Comparison of ENCODE assay signal across 9 cellular contexts in the genomic region with DNA sequence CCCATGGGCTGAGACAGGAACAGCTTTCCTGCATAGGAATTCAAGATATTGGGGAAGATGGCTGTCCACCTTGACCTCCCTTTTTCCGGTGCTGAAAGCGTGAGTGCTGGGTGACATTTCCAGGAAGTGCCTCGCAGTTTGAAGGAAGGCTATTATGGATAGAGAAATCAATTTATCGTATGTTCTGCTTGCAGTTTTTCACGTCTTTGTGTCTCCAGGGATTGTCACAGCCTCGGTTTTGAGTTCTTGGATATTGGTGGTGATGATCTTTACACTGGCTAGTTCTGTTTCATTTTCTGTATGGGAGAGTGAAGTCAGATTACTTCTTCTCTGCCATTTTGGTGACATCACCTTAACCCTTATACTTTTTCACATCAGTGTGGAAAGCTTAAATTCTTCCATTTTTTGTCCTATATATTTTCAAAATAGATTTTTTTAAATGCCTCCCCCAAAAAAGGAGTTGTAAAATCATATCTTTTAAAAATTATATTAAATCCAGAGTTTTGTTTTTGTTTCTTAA.
DNase-seq lines count a peak whose midpoint lies in the region; ATAC-seq and TF ChIP-seq lines count a peak whose summit lies in the region.
"Had no signal": no experiment of that assay in that cellular context is flagged by ENCODE, and none has a peak within 500 bp of the region (broad histone marks: within the 10 kb centered on the region; RNA-seq: fewer than 3 reads in every experiment).

No MANE protein-coding gene starts in this region.

- peak; percentile 46 for DNase-seq in NOMO-1 treated with DMSO at 0.1 percent for 48 hours (lab: John Stamatoyannopoulos, UW; ENCODE audit: unreplicated experiment)
- DNase-seq in NOMO-1 treated with dmso at 0.1 percent for 144 hours (lab: John Stamatoyannopoulos, UW; ENCODE audit: unreplicated experiment), result no peak
- no peak for DNase-seq in Peyer's patch
- no peak for DNase-seq in sciatic nerve (ENCODE audit: low spot score)
- no peak for DNase-seq in cerebellum (ENCODE audit: low spot score)
- no peak for DNase-seq in activated CD8-positive, alpha-beta memory T cell treated with anti-CD3 and anti-CD28 coated beads, Interleukin-2, amount 50 U/mL, for 48 hours
- DNase-seq: esophagus squamous epithelium had no signal

- ATAC-seq in HG02610 (IDR thresholded peaks at IDR 0.05; ENCODE audit: unreplicated experiment) (peak; percentile 37), sciatic nerve (no peak)

- TF ChIP-seq CTCF in Peyer's patch (IDR thresholded peaks at IDR 0.05) (no peak), neutrophil (IDR thresholded peaks at IDR 0.05) (no peak)

- H3K27ac ChIP-seq in Peyer's patch (peak overlapping the region in 1 of 4 donors; percentile 50), neutrophil (peak overlapping the region; percentile 48)
- H3K27ac ChIP-seq: esophagus squamous epithelium had no signal

- no peaks in the 10 kb centered on the region for H3K4me1 ChIP-seq in Peyer's patch
- H3K4me1 ChIP-seq in neutrophil (ENCODE audit: control insufficient read depth in 1 of 2, insufficient read depth in 1 of 2, low read depth in 1 of 2, low read length in 1 of 2), result peaks cover 28 to 30% of the 10 kb centered on the region in 2 experiments

- intact Hi-C loops in sciatic nerve (cut with DNase I), result no loop called here

- H3K36me3 ChIP-seq in Peyer's patch (no peaks in the 10 kb centered on the region), neutrophil (no peaks in the 10 kb centered on the region)
- H3K36me3 ChIP-seq: esophagus squamous epithelium had no signal

- H3K9me3 ChIP-seq in Peyer's patch, result no peaks in the 10 kb centered on the region
- no peaks in the 10 kb centered on the region for H3K9me3 ChIP-seq in neutrophil
- H3K9me3 ChIP-seq: esophagus squamous epithelium had no signal

- H3K4me3 ChIP-seq in Peyer's patch (peak overlapping the region; percentile 11 to 34 (median 26)), neutrophil (ENCODE audit: low read depth in 1 of 2, low read length in 1 of 2) (peak overlapping the region; percentile 65 to 70)

- TF ChIP-seq POLR2A in Peyer's patch (IDR thresholded peaks at IDR 0.05), result no peak

- H3K27me3 ChIP-seq in Peyer's patch, result no peaks in the 10 kb centered on the region
- H3K27me3 ChIP-seq in neutrophil, result no peaks in the 10 kb centered on the region
- H3K27me3 ChIP-seq: esophagus squamous epithelium had no signal
